Comparison of ENCODE assay signal across 17 cellular contexts in the genomic region with DNA sequence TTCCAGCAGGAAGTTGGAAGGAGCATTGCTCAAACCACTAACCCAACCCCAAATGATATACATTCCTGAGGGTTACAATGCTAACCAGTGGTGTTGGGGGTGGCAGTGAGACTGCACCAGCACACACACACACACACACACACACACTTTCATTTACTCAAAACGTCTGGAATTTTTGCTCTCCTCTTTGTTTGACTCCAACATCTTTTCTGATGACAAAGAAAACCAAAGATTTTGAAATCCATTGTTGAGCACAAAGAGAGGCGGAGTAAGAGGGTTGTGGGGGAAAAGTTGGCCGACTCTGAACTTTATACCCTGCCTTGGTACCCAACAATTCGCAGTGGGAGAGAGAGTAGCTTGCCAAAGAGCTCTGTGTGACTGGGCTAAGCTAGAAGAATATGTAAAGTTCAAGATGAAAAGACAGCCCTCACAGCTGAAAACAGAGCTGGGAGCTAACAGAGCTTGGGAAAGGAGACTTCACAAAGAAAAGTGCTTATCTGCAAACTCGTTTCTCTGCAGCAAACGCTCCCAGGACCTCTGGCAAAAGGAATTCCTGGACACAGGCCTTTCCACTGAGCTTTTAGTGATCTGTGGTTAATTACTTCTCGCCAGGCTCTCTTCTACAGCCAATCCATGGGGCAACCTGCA.
DNase-seq lines count a peak whose midpoint lies in the region; ATAC-seq, FAIRE-seq and TF ChIP-seq lines count a peak whose summit lies in the region.
"Had no signal": no experiment of that assay in that cellular context is flagged by ENCODE, and none has a peak within 500 bp of the region (broad histone marks: within the 10 kb centered on the region; RNA-seq: fewer than 3 reads in every experiment).

No MANE protein-coding gene starts in this region.

- DNase-seq in right cardiac atrium (no peak), heart right ventricle (no peak), bronchial epithelial cell (ENCODE audit: low read depth) (peak; percentile 63), kidney tubule cell (ENCODE audit: low spot score) (peak; percentile 74), urothelium cell line (ENCODE audit: low spot score) (peak; percentile 73), NCI-H187 (lab: John Stamatoyannopoulos, UW) (no peak)
- no peak for DNase-seq in activated CD4-positive, CD25-positive, alpha-beta regulatory T cell (lab: John Stamatoyannopoulos, UW)
- DNase-seq: 8988T; activated CD4-positive, alpha-beta T cell treated with anti-CD3 and anti-CD28 coated beads, Interleukin-2, amount 50 U/mL, for 1 hour; activated naive CD8-positive, alpha-beta T cell treated with anti-CD3 and anti-CD28 coated beads, Interleukin-2, amount 10 ng/mL, durations not matched to agents 7 days and 5 days; GDM1; NCI-H2107; Right ventricle myocardium superior; thyroid gland had no signal

- no peak overlapping the region for H3K4me3 ChIP-seq in right cardiac atrium (ENCODE audit: low read length)
- no peak overlapping the region for H3K4me3 ChIP-seq in heart right ventricle
- H3K4me3 ChIP-seq in bronchial epithelial cell (ENCODE audit: low read depth, low read length) = no peak overlapping the region
- H3K4me3 ChIP-seq: thyroid gland had no signal

- peak; percentile 28 to 32 for ATAC-seq in right cardiac atrium
- ATAC-seq in heart right ventricle = no peak
- no peak for ATAC-seq in HG02642 (IDR thresholded peaks at IDR 0.05; ENCODE audit: poor library complexity, unreplicated experiment)

- H3K36me3 ChIP-seq in heart right ventricle (no peaks in the 10 kb centered on the region), bronchial epithelial cell (ENCODE audit: control insufficient read depth, insufficient read depth, low read length) (no peaks in the 10 kb centered on the region)
- H3K36me3 ChIP-seq: thyroid gland had no signal

- H3K9me3 ChIP-seq in right cardiac atrium (ENCODE audit: control insufficient read depth, low read length) (no peaks in the 10 kb centered on the region), heart right ventricle (peaks cover 0 to 8% (median 0%) of the 10 kb centered on the region in 11 donors)
- H3K9me3 ChIP-seq: thyroid gland had no signal

- H3K27me3 ChIP-seq in right cardiac atrium (ENCODE audit: control insufficient read depth, insufficient read depth) (no peaks in the 10 kb centered on the region), heart right ventricle (no peaks in the 10 kb centered on the region), bronchial epithelial cell (ENCODE audit: control insufficient read depth, insufficient read depth, low read length) (no peaks in the 10 kb centered on the region)
- H3K27me3 ChIP-seq: thyroid gland had no signal

- intact Hi-C loops in right cardiac atrium (cut with DNase I) = no loop called here
- intact Hi-C loops in heart right ventricle (cut with DNase I) = no loop called here

- H3K27ac ChIP-seq in right cardiac atrium (ENCODE audit: low read length) (no peak overlapping the region), heart right ventricle (no peak overlapping the region)
- H3K27ac ChIP-seq: HL-60, thyroid gland had no signal

- TF ChIP-seq CTCF in heart right ventricle (IDR thresholded peaks at IDR 0.05) (no peak), bronchial epithelial cell (IDR thresholded peaks at IDR 0.05; ENCODE audit: insufficient read depth, low read length, severe bottlenecking) (no peak)

- H3K4me1 ChIP-seq in right cardiac atrium (ENCODE audit: control insufficient read depth, insufficient read depth, low read length) (peaks cover 1% of the 10 kb centered on the region), heart right ventricle (peaks cover 4 to 43% (median 21%) of the 10 kb centered on the region in 9 donors)
- H3K4me1 ChIP-seq: thyroid gland had no signal

- 28% methylated on average over 7 of the region's 7 CpGs for WGBS in right cardiac atrium
- 37 to 44% methylated on average over 7 of the region's 7 CpGs for WGBS in heart right ventricle, 2 donors

- FAIRE-seq in bronchial epithelial cell (lab: Jason Lieb, UNC) (no peak), urothelium cell line (lab: Jason Lieb, UNC) (no peak)
- FAIRE-seq: frontal cortex had no signal

Comparison
In these comparisons a context has a peak if more than half of its experiments do, and no peak if none do; other contexts are left out.
1. ATAC-seq: peak in right cardiac atrium (2 of 2); none in heart right ventricle (0 of 8) and HG02642 (single experiment).
2. DNase-seq: peak in bronchial epithelial cell (single experiment), kidney tubule cell (single experiment) and urothelium cell line (single experiment); none in right cardiac atrium (0 of 3), heart right ventricle (0 of 2), activated CD4-positive, CD25-positive, alpha-beta regulatory T cell (0 of 4) and NCI-H187 (0 of 2).